4 cellular contexts compared by ENCODE assay signal in genomic region chr4:144113546-144113945, GRCh38. TPM values are rescaled to one million over a fixed set of nuclear protein-coding genes. Genes with fewer than 3 reads are reported as not detected.
"Had no signal": no experiment of that assay in that cellular context is flagged by ENCODE, and none has a peak within 500 bp of the region (broad histone marks: within the 10 kb centered on the region; RNA-seq: fewer than 3 reads in every experiment).

No MANE protein-coding gene starts in this region.

- DNase-seq: GDM1, GF-D8 had no signal

- H3K4me3 ChIP-seq: GM12878 had no signal

- ATAC-seq: GM12878 had no signal

RNA-seq across cellular contexts. Expression of gene GYPA, which starts 27.0 kb away (rescaled TPM):
- total RNA-seq: G401, GM12878 had no signal
- polyA plus RNA-seq: GM12878 had no signal
